13 cellular contexts compared by ENCODE assay signal in genomic region chr10:120606051-120606764, GRCh38.
DNase-seq lines count a peak whose midpoint lies in the region; ATAC-seq and TF ChIP-seq lines count a peak whose summit lies in the region.
"Had no signal": no experiment of that assay in that cellular context is flagged by ENCODE, and none has a peak within 500 bp of the region (broad histone marks: within the 10 kb centered on the region; RNA-seq: fewer than 3 reads in every experiment).

No MANE protein-coding gene starts in this region.

- peaks cover 4 to 7% of the 10 kb centered on the region in 2 donors for H3K4me1 Mint-ChIP-seq in natural killer cell treated with Interleukin-12 subunit alpha and Interleukin-12 subunit beta and Interleukin-15 and Interleukin-18, amount 100 ng/mL, for 72 hours (ENCODE audit: low read depth in 2 of 2)

- H3K9me3 Mint-ChIP-seq in natural killer cell treated with Interleukin-12 subunit alpha and Interleukin-12 subunit beta and Interleukin-15 and Interleukin-18, amount 100 ng/mL, for 72 hours, result no peaks in the 10 kb centered on the region

- no peak overlapping the region for H3K27ac Mint-ChIP-seq in natural killer cell treated with Interleukin-12 subunit alpha and Interleukin-12 subunit beta and Interleukin-15 and Interleukin-18, amount 100 ng/mL, for 72 hours

- no peaks in the 10 kb centered on the region for H3K36me3 Mint-ChIP-seq in natural killer cell treated with Interleukin-12 subunit alpha and Interleukin-12 subunit beta and Interleukin-15 and Interleukin-18, amount 100 ng/mL, for 72 hours

- ATAC-seq in GM19328 (IDR thresholded peaks at IDR 0.05; ENCODE audit: unreplicated experiment) (peak; percentile 56), HG02678 (IDR thresholded peaks at IDR 0.05; ENCODE audit: unreplicated experiment) (peak; percentile 63), HG03442 (IDR thresholded peaks at IDR 0.05; ENCODE audit: unreplicated experiment) (peak; percentile 74)
- no peak for ATAC-seq in natural killer cell treated with Interleukin-12 subunit alpha and Interleukin-12 subunit beta and Interleukin-15 and Interleukin-18, amount 100 ng/mL, for 72 hours
- ATAC-seq: A549 had no signal

- TF ChIP-seq CTCF in GM06990 (IDR thresholded peaks at IDR 0.05; ENCODE audit: insufficient read depth, low read length, poor library complexity, severe bottlenecking), result peak; percentile 13

- H3K36me3 ChIP-seq in GM06990 (ENCODE audit: control insufficient read depth, insufficient read depth, low read length), result no peaks in the 10 kb centered on the region
- H3K36me3 ChIP-seq: cardiac muscle cell had no signal

- H3K27me3 Mint-ChIP-seq in natural killer cell treated with Interleukin-12 subunit alpha and Interleukin-12 subunit beta and Interleukin-15 and Interleukin-18, amount 100 ng/mL, for 72 hours, result peaks cover 7 to 10% of the 10 kb centered on the region in 2 donors

- no peak overlapping the region for H3K4me3 Mint-ChIP-seq in natural killer cell treated with Interleukin-12 subunit alpha and Interleukin-12 subunit beta and Interleukin-15 and Interleukin-18, amount 100 ng/mL, for 72 hours

- H3K27me3 ChIP-seq in GM06990 (replicated peaks; ENCODE audit: control insufficient read depth, insufficient read depth, low read length), result no peaks in the 10 kb centered on the region
- H3K27me3 ChIP-seq: cardiac muscle cell had no signal

- no peak overlapping the region for H3K4me3 ChIP-seq in GM06990 (replicated peaks; ENCODE audit: low read depth, low read length)
- H3K4me3 ChIP-seq: A549, cardiac muscle cell had no signal

- peak; percentile 61 for DNase-seq in GM06990 (ENCODE audit: extremely low read depth, insufficient read length)
- DNase-seq in natural killer cell treated with Interleukin-12 subunit alpha and Interleukin-12 subunit beta and Interleukin-15 and Interleukin-18, amount 100 ng/mL, for 72 hours (ENCODE audit: low spot score), result no peak
- no peak for DNase-seq in activated CD8-positive, alpha-beta memory T cell treated with anti-CD3 and anti-CD28 coated beads, Interleukin-2, amount 50 U/mL, for 4 hours
- no peak for DNase-seq in stimulated activated CD8-positive, alpha-beta memory T cell treated with anti-CD3 and anti-CD28 coated beads, Interleukin-4, amount 100 ng/mL, for 48 hours
- DNase-seq in stimulated activated CD4-positive, alpha-beta T cell treated with anti-CD3 and anti-CD28 coated beads, Interleukin-1b, Interleukin-23, amount 100 ng/mL, for 48 hours, result no peak
- DNase-seq: activated T-cell treated with anti-CD3 and anti-CD28 coated beads, Interleukin-2, amount 50 U/mL, for 48 hours; posterior cingulate gyrus; trophoblast cell had no signal

Comparison
In these comparisons a context has a peak if more than half of its experiments do, and no peak if none do; other contexts are left out.
1. ATAC-seq: peak in GM19328 (single experiment), HG02678 (single experiment) and HG03442 (single experiment); none in natural killer cell treated with Interleukin-12 subunit alpha and Interleukin-12 subunit beta and Interleukin-15 and Interleukin-18, amount 100 ng/mL, for 72 hours (0 of 2).